In genomic region chr9:138006576-138007233, GRCh38 we compare ENCODE assay signal across 16 cellular contexts.
"Had no signal": no experiment of that assay in that cellular context is flagged by ENCODE, and none has a peak within 500 bp of the region (broad histone marks: within the 10 kb centered on the region; RNA-seq: fewer than 3 reads in every experiment).

No MANE protein-coding gene starts in this region.

- DNase-seq: activated B cell treated with CpG ODN at 0.5 μM for 24 hours; activated CD4-positive, alpha-beta T cell treated with anti-CD3 and anti-CD28 coated beads, Interleukin-2, amount 10 ng/mL, durations not matched to agents 24 days and 14 days; activated naive CD4-positive, alpha-beta T cell; aorta; esophagus squamous epithelium; foreskin fibroblast; midbrain; right lobe of liver; stimulated activated CD4-positive, alpha-beta T cell treated with anti-CD3 and anti-CD28 coated beads, Interleukin-2, amount 100 ng/mL, for 24 hours; stimulated activated naive CD4-positive, alpha-beta T cell; T-helper 1 cell had no signal

- H3K9me3 ChIP-seq: breast epithelium, esophagus squamous epithelium, neutrophil, right lobe of liver, upper lobe of left lung had no signal

- H3K27me3 ChIP-seq: breast epithelium, dorsolateral prefrontal cortex, neutrophil, right lobe of liver had no signal

- H3K27ac ChIP-seq: breast epithelium, esophagus squamous epithelium, neutrophil, right lobe of liver, SK-N-MC, upper lobe of left lung had no signal

- H3K4me3 ChIP-seq: breast epithelium, dorsolateral prefrontal cortex, esophagus squamous epithelium, right lobe of liver, SK-N-MC, upper lobe of left lung had no signal

- ATAC-seq: right lobe of liver had no signal

- H3K36me3 ChIP-seq: breast epithelium, esophagus squamous epithelium, neutrophil, right lobe of liver, upper lobe of left lung had no signal

- H3K4me1 ChIP-seq: breast epithelium, esophagus squamous epithelium, right lobe of liver, upper lobe of left lung had no signal
